In the genomic region with DNA sequence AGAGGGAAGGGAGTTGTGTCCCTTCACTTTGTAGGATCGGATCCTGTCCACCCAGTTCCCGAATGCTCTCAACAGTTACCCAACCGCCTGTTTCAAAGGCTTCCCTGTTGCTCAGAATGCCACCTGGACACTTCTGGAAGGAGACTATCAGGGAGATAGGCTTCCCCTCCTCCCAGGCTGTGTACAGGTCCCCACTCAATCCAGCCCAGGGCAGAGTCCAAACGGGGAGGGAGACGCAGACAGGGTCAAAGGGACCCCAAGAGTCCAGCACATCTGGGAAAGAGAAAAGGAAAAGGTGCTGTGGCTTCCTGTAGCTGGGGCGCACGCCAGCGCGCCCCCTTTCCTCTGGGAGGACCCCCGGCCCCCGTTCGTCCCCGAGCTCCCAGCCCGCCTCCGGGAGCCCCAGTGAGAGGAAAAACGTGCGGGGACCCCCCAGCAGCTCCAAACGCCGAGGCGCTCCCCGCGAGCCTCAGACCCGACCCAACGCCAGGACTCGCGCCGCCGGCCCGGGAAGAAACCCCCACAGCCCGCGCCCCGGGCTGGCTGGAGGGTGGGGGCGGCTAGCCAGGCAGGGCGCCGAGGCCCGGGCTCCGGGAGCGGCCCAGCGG, we compare ENCODE assay signal across 2 cellular contexts.
TF ChIP-seq lines count a peak whose summit lies in the region.

No MANE protein-coding gene starts in this region.

TF ChIP-seq in HEK293, 187 proteins besides CTCF, POLR2A, EP300 and RAD21 (continues in another document):
- peak; percentile 91 for TF ChIP-seq ZNF600 (tag by site-specific recombination; IDR thresholded peaks at IDR 0.05)
- no peak for TF ChIP-seq ZNF529 (tag by site-specific recombination; IDR thresholded peaks at IDR 0.05; ENCODE audit: insufficient replicate concordance)
- TF ChIP-seq SCRT1 (tag by site-specific recombination; IDR thresholded peaks at IDR 0.05; ENCODE audit: borderline replicate concordance), result 0 out of 2 replicates have a peak, but pooled peaks have one; percentile 39
- TF ChIP-seq, protein P1, sequence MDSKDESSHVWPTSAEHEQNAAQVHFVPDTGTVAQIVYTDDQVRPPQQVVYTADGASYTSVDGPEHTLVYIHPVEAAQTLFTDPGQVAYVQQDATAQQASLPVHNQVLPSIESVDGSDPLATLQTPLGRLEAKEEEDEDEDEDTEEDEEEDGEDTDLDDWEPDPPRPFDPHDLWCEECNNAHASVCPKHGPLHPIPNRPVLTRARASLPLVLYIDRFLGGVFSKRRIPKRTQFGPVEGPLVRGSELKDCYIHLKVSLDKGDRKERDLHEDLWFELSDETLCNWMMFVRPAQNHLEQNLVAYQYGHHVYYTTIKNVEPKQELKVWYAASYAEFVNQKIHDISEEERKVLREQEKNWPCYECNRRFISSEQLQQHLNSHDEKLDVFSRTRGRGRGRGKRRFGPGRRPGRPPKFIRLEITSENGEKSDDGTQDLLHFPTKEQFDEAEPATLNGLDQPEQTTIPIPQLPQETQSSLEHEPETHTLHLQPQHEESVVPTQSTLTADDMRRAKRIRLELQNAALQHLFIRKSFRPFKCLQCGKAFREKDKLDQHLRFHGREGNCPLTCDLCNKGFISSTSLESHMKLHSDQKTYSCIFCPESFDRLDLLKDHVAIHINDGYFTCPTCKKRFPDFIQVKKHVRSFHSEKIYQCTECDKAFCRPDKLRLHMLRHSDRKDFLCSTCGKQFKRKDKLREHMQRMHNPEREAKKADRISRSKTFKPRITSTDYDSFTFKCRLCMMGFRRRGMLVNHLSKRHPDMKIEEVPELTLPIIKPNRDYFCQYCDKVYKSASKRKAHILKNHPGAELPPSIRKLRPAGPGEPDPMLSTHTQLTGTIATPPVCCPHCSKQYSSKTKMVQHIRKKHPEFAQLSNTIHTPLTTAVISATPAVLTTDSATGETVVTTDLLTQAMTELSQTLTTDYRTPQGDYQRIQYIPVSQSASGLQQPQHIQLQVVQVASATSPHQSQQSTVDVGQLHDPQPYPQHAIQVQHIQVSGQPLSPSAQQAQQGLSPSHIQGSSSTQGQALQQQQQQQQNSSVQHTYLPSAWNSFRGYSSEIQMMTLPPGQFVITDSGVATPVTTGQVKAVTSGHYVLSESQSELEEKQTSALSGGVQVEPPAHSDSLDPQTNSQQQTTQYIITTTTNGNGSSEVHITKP (tag by site-specific recombination; IDR thresholded peaks at IDR 0.05), result peak; percentile 50; the same call in 1 of the 2 replicates
- TF ChIP-seq ZSCAN16 (tag by site-specific recombination; IDR thresholded peaks at IDR 0.05), result no peak
- no peak for TF ChIP-seq ZNF138 (tag by site-specific recombination; IDR thresholded peaks at IDR 0.05; ENCODE audit: borderline replicate concordance)
- no peak for TF ChIP-seq ZNF664 (tag by site-specific recombination; IDR thresholded peaks at IDR 0.05)
- TF ChIP-seq, protein P2, sequence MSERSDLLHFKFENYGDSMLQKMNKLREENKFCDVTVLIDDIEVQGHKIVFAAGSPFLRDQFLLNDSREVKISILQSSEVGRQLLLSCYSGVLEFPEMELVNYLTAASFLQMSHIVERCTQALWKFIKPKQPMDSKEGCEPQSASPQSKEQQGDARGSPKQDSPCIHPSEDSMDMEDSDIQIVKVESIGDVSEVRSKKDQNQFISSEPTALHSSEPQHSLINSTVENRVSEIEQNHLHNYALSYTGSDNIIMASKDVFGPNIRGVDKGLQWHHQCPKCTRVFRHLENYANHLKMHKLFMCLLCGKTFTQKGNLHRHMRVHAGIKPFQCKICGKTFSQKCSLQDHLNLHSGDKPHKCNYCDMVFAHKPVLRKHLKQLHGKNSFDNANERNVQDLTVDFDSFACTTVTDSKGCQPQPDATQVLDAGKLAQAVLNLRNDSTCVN (tag by site-specific recombination; optimal IDR thresholded peaks at IDR 0.05), result peak; percentile 41
- TF ChIP-seq ZNF324 (tag by site-specific recombination; IDR thresholded peaks at IDR 0.05), result no peak
- TF ChIP-seq BCL11B (tag by site-specific recombination; IDR thresholded peaks at IDR 0.05; ENCODE audit: low read depth), result no peak
- no peak for TF ChIP-seq ZNF311 (tag by site-specific recombination; IDR thresholded peaks at IDR 0.05; ENCODE audit: borderline replicate concordance)
- TF ChIP-seq SCRT2 (tag by site-specific recombination; IDR thresholded peaks at IDR 0.05), result peak; percentile 88
- no peak for TF ChIP-seq ZNF292 (tag by site-specific recombination; IDR thresholded peaks at IDR 0.05; ENCODE audit: borderline replicate concordance, low read depth)
- TF ChIP-seq, protein P3, sequence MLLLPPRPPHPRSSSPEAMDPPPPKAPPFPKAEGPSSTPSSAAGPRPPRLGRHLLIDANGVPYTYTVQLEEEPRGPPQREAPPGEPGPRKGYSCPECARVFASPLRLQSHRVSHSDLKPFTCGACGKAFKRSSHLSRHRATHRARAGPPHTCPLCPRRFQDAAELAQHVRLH (tag by site-specific recombination; IDR thresholded peaks at IDR 0.05), result no peak
- peak; percentile 67 for TF ChIP-seq GLIS2 (tag by site-specific recombination; IDR thresholded peaks at IDR 0.05)
- TF ChIP-seq IKZF3 (tag by site-specific recombination; IDR thresholded peaks at IDR 0.05), result peak; percentile 36; the same call in 1 of the 2 replicates
- TF ChIP-seq, protein P4, sequence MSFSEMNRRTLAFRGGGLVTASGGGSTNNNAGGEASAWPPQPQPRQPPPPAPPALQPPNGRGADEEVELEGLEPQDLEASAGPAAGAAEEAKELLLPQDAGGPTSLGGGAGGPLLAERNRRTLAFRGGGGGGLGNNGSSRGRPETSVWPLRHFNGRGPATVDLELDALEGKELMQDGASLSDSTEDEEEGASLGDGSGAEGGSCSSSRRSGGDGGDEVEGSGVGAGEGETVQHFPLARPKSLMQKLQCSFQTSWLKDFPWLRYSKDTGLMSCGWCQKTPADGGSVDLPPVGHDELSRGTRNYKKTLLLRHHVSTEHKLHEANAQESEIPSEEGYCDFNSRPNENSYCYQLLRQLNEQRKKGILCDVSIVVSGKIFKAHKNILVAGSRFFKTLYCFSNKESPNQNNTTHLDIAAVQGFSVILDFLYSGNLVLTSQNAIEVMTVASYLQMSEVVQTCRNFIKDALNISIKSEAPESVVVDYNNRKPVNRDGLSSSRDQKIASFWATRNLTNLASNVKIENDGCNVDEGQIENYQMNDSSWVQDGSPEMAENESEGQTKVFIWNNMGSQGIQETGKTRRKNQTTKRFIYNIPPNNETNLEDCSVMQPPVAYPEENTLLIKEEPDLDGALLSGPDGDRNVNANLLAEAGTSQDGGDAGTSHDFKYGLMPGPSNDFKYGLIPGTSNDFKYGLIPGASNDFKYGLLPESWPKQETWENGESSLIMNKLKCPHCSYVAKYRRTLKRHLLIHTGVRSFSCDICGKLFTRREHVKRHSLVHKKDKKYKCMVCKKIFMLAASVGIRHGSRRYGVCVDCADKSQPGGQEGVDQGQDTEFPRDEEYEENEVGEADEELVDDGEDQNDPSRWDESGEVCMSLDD (tag by site-specific recombination; IDR thresholded peaks at IDR 0.05), result peak; percentile 59; the same call in 1 of the 2 replicates
- TF ChIP-seq ZNF19 (tag by site-specific recombination; IDR thresholded peaks at IDR 0.05; ENCODE audit: low read depth), result no peak
- TF ChIP-seq ZNF830 (tag by site-specific recombination; IDR thresholded peaks at IDR 0.05; ENCODE audit: low read depth), result no peak
- no peak for TF ChIP-seq YY1 (tag by site-specific recombination; IDR thresholded peaks at IDR 0.05)

TF ChIP-seq in GM12878, 131 proteins besides CTCF, POLR2A, EP300 and RAD21:
- 0 out of 4 replicates have a peak, but pooled peaks of 1 of the 2 experiments have one; percentile 23 for TF ChIP-seq IKZF2 (IDR thresholded peaks at IDR 0.05)
- no peak for TF ChIP-seq TCF7 (IDR thresholded peaks at IDR 0.05; ENCODE audit: borderline replicate concordance)
- no peak for TF ChIP-seq YBX1 (IDR thresholded peaks at IDR 0.05)
- TF ChIP-seq NR2F1 (conservative IDR thresholded peaks at IDR 0.05), result no peak
- no peak for TF ChIP-seq CHD2 (IDR thresholded peaks at IDR 0.05; ENCODE audit: borderline replicate concordance, low read depth, low read length)
- TF ChIP-seq, protein P5, sequence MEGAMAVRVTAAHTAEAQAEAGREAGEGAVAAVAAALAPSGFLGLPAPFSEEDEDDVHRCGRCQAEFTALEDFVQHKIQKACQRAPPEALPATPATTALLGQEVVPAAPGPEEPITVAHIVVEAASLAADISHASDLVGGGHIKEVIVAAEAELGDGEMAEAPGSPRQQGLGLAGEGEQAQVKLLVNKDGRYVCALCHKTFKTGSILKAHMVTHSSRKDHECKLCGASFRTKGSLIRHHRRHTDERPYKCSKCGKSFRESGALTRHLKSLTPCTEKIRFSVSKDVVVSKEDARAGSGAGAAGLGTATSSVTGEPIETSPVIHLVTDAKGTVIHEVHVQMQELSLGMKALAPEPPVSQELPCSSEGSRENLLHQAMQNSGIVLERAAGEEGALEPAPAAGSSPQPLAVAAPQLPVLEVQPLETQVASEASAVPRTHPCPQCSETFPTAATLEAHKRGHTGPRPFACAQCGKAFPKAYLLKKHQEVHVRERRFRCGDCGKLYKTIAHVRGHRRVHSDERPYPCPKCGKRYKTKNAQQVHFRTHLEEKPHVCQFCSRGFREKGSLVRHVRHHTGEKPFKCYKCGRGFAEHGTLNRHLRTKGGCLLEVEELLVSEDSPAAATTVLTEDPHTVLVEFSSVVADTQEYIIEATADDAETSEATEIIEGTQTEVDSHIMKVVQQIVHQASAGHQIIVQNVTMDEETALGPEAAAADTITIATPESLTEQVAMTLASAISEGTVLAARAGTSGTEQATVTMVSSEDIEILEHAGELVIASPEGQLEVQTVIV (IDR thresholded peaks at IDR 0.05; ENCODE audit: borderline replicate concordance, partially characterized antibody), result no peak
- TF ChIP-seq CREB1 (IDR thresholded peaks at IDR 0.05; ENCODE audit: low read depth), result 0 out of 2 replicates have a peak, but pooled peaks have one; percentile 17
- TF ChIP-seq CHD1 (IDR thresholded peaks at IDR 0.05; ENCODE audit: low read depth, low read length), result no peak
- TF ChIP-seq, protein P6, sequence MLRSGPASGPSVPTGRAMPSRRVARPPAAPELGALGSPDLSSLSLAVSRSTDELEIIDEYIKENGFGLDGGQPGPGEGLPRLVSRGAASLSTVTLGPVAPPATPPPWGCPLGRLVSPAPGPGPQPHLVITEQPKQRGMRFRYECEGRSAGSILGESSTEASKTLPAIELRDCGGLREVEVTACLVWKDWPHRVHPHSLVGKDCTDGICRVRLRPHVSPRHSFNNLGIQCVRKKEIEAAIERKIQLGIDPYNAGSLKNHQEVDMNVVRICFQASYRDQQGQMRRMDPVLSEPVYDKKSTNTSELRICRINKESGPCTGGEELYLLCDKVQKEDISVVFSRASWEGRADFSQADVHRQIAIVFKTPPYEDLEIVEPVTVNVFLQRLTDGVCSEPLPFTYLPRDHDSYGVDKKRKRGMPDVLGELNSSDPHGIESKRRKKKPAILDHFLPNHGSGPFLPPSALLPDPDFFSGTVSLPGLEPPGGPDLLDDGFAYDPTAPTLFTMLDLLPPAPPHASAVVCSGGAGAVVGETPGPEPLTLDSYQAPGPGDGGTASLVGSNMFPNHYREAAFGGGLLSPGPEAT (IDR thresholded peaks at IDR 0.05; ENCODE audit: low read depth), result 0 out of 2 replicates have a peak, but pooled peaks have one; percentile 16
- TF ChIP-seq, protein P7, sequence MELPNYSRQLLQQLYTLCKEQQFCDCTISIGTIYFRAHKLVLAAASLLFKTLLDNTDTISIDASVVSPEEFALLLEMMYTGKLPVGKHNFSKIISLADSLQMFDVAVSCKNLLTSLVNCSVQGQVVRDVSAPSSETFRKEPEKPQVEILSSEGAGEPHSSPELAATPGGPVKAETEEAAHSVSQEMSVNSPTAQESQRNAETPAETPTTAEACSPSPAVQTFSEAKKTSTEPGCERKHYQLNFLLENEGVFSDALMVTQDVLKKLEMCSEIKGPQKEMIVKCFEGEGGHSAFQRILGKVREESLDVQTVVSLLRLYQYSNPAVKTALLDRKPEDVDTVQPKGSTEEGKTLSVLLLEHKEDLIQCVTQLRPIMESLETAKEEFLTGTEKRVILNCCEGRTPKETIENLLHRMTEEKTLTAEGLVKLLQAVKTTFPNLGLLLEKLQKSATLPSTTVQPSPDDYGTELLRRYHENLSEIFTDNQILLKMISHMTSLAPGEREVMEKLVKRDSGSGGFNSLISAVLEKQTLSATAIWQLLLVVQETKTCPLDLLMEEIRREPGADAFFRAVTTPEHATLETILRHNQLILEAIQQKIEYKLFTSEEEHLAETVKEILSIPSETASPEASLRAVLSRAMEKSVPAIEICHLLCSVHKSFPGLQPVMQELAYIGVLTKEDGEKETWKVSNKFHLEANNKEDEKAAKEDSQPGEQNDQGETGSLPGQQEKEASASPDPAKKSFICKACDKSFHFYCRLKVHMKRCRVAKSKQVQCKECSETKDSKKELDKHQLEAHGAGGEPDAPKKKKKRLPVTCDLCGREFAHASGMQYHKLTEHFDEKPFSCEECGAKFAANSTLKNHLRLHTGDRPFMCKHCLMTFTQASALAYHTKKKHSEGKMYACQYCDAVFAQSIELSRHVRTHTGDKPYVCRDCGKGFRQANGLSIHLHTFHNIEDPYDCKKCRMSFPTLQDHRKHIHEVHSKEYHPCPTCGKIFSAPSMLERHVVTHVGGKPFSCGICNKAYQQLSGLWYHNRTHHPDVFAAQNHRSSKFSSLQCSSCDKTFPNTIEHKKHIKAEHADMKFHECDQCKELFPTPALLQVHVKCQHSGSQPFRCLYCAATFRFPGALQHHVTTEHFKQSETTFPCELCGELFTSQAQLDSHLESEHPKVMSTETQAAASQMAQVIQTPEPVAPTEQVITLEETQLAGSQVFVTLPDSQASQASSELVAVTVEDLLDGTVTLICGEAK (IDR thresholded peaks at IDR 0.05; ENCODE audit: borderline replicate concordance), result no peak
- peak; percentile 17 for TF ChIP-seq MEF2B (IDR thresholded peaks at IDR 0.05; ENCODE audit: partially characterized antibody, poor library complexity, severe bottlenecking)
- TF ChIP-seq, protein P8, sequence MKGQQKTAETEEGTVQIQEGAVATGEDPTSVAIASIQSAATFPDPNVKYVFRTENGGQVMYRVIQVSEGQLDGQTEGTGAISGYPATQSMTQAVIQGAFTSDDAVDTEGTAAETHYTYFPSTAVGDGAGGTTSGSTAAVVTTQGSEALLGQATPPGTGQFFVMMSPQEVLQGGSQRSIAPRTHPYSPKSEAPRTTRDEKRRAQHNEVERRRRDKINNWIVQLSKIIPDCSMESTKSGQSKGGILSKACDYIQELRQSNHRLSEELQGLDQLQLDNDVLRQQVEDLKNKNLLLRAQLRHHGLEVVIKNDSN (IDR thresholded peaks at IDR 0.05; ENCODE audit: borderline replicate concordance, extremely low read length, insufficient read depth, low read depth, low read length), result no peak
- TF ChIP-seq SMAD5 (IDR thresholded peaks at IDR 0.05; ENCODE audit: low read depth), result no peak
- no peak for TF ChIP-seq PAX8 (IDR thresholded peaks at IDR 0.05)
- no peak for TF ChIP-seq RFX5 (IDR thresholded peaks at IDR 0.05; ENCODE audit: low read depth, low read length)
